ENCODE assay signal across 15 cellular contexts in genomic region chr7:66556549-66557213, GRCh38.
"Had no signal": no experiment of that assay in that cellular context is flagged by ENCODE, and none has a peak within 500 bp of the region (broad histone marks: within the 10 kb centered on the region; RNA-seq: fewer than 3 reads in every experiment).

No MANE protein-coding gene starts in this region.

- H3K27me3 Mint-ChIP-seq: activated CD4-positive, alpha-beta memory T cell treated with anti-CD3 and anti-CD28 coated beads for 36 hours; activated CD4-positive, alpha-beta T cell treated with anti-CD3 and anti-CD28 coated beads, Interleukin-2, amount 10 ng/mL, durations not matched to agents 24 days and 14 days; activated T-helper 17 cell treated with anti-CD3 and anti-CD28 coated beads, Interleukin-2, amount 50 U/mL, for 72 hours; naive thymus-derived CD8-positive, alpha-beta T cell; stimulated activated naive CD8-positive, alpha-beta T cell treated with anti-CD3 and anti-CD28 coated beads, Interleukin-15, Interleukin-2, amounts not matched to agents 100 ng/mL and 50 ng/mL, for 24 hours; type B pancreatic cell had no signal

- H3K4me3 ChIP-seq: left lung, right lobe of liver had no signal

- H3K4me1 Mint-ChIP-seq: activated T-helper 17 cell treated with anti-CD3 and anti-CD28 coated beads, Interleukin-2, amount 50 U/mL, for 72 hours; endodermal cell; neural crest cell had no signal

- H3K9me3 ChIP-seq: esophagus squamous epithelium, left lung, right lobe of liver had no signal

- H3K9me3 Mint-ChIP-seq: activated CD4-positive, alpha-beta memory T cell treated with anti-CD3 and anti-CD28 coated beads for 36 hours; activated CD4-positive, alpha-beta T cell treated with anti-CD3 and anti-CD28 coated beads, Interleukin-2, amount 10 ng/mL, durations not matched to agents 24 days and 14 days; activated T-cell treated with anti-CD3 and anti-CD28 coated beads, Interleukin-2, amount 50 U/mL, for 4 hours; activated T-helper 17 cell treated with anti-CD3 and anti-CD28 coated beads, Interleukin-2, amount 50 U/mL, for 72 hours; endodermal cell; naive thymus-derived CD8-positive, alpha-beta T cell; neural crest cell; stimulated activated naive CD8-positive, alpha-beta T cell treated with anti-CD3 and anti-CD28 coated beads, Interleukin-15, Interleukin-2, amounts not matched to agents 100 ng/mL and 50 ng/mL, for 24 hours; type B pancreatic cell had no signal

- H3K27ac ChIP-seq: brain microvascular endothelial cell, left lung, right lobe of liver had no signal

- H3K4me3 Mint-ChIP-seq: activated CD4-positive, alpha-beta memory T cell treated with anti-CD3 and anti-CD28 coated beads for 36 hours; activated CD4-positive, alpha-beta T cell treated with anti-CD3 and anti-CD28 coated beads, Interleukin-2, amount 10 ng/mL, durations not matched to agents 24 days and 14 days; activated T-cell treated with anti-CD3 and anti-CD28 coated beads, Interleukin-2, amount 50 U/mL, for 4 hours; activated T-helper 17 cell treated with anti-CD3 and anti-CD28 coated beads, Interleukin-2, amount 50 U/mL, for 72 hours; endodermal cell; neural crest cell; stimulated activated naive CD8-positive, alpha-beta T cell treated with anti-CD3 and anti-CD28 coated beads, Interleukin-15, Interleukin-2, amounts not matched to agents 100 ng/mL and 50 ng/mL, for 24 hours; type B pancreatic cell had no signal

- H3K4me1 ChIP-seq: left lung, right lobe of liver had no signal

- H3K27me3 ChIP-seq: brain microvascular endothelial cell, esophagus squamous epithelium, left lung, right lobe of liver had no signal

- DNase-seq: amniotic stem cell, esophagus squamous epithelium, kidney glomerular epithelial cell had no signal

- H3K27ac Mint-ChIP-seq: activated CD4-positive, alpha-beta memory T cell treated with anti-CD3 and anti-CD28 coated beads for 36 hours; activated CD4-positive, alpha-beta T cell treated with anti-CD3 and anti-CD28 coated beads, Interleukin-2, amount 10 ng/mL, durations not matched to agents 24 days and 14 days; activated T-helper 17 cell treated with anti-CD3 and anti-CD28 coated beads, Interleukin-2, amount 50 U/mL, for 72 hours; stimulated activated naive CD8-positive, alpha-beta T cell treated with anti-CD3 and anti-CD28 coated beads, Interleukin-15, Interleukin-2, amounts not matched to agents 100 ng/mL and 50 ng/mL, for 24 hours; type B pancreatic cell had no signal
